In the genomic region with DNA sequence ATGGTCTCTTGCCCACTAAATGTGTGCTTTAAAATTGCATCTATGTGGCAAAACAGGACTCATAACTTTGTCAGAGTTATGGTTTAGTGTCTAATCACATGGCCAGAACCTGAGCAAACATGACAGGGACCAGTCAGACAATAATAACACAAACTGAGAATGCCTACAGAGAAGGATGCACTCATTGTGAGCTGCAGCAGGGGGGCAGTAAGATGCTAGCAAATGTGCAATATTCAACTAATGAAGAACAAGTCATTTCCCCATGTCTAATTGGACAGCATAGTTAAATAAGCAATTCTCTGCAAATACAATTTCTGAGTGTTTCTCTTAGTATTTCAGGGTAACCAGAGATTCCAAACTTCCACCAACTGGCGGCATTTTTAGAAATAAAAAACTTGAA, we compare ENCODE assay signal across 11 cellular contexts. TPM values are rescaled to one million over a fixed set of nuclear protein-coding genes. Genes with fewer than 3 reads are reported as not detected.
DNase-seq lines count a peak whose midpoint lies in the region; ATAC-seq and TF ChIP-seq lines count a peak whose summit lies in the region.
"Had no signal": no experiment of that assay in that cellular context is flagged by ENCODE, and none has a peak within 500 bp of the region (broad histone marks: within the 10 kb centered on the region; RNA-seq: fewer than 3 reads in every experiment).

No MANE protein-coding gene starts in this region.

- no peak for TF ChIP-seq POLR2A in testis (IDR thresholded peaks at IDR 0.05)

- no peaks in the 10 kb centered on the region for H3K9me3 Mint-ChIP-seq in CD4-positive, alpha-beta T cell
- H3K9me3 Mint-ChIP-seq: stimulated activated naive B cell treated with anti-CD40 and anti-IgM and Interleukin-4, amounts not matched to agents 10 μg/mL and 1 μg/mL and 100 μg/mL, for 72 hours had no signal

- DNase-seq in SIG-M5 treated with dmso at 0.1 percent for 504 hours (lab: John Stamatoyannopoulos, UW; ENCODE audit: unreplicated experiment) (peak; percentile 3), SIG-M5 (lab: John Stamatoyannopoulos, UW) (no peak), NAMALWA (ENCODE audit: low spot score) (peak; percentile 22), testis (peak; percentile 38), DMS79 treated with DMSO at 0.1 percent for 48 hours (lab: John Stamatoyannopoulos, UW) (no peak)
- DNase-seq in activated CD4-positive, CD25-positive, alpha-beta regulatory T cell (lab: John Stamatoyannopoulos, UW), result no peak
- DNase-seq in CD4-positive, alpha-beta T cell, result no peak
- DNase-seq: activated CD8-positive, alpha-beta memory T cell treated with anti-CD3 and anti-CD28 coated beads, Interleukin-2, amount 10 ng/mL, durations not matched to agents 7 days and 5 days; stimulated activated naive B cell treated with anti-CD40 and anti-IgM and Interleukin-4, amounts not matched to agents 10 μg/mL and 1 μg/mL and 100 μg/mL, for 72 hours had no signal

- no peak overlapping the region for H3K27ac Mint-ChIP-seq in CD4-positive, alpha-beta T cell
- H3K27ac Mint-ChIP-seq: activated CD8-positive, alpha-beta memory T cell treated with anti-CD3 and anti-CD28 coated beads, Interleukin-2, amount 10 ng/mL, durations not matched to agents 7 days and 5 days; stimulated activated naive B cell treated with anti-CD40 and anti-IgM and Interleukin-4, amounts not matched to agents 10 μg/mL and 1 μg/mL and 100 μg/mL, for 72 hours had no signal

- 90 to 100% methylated on average over 1 of the region's 1 CpG for WGBS in testis, 2 donors

- H3K4me3 Mint-ChIP-seq in CD4-positive, alpha-beta T cell, result no peak overlapping the region
- H3K4me3 Mint-ChIP-seq: activated CD8-positive, alpha-beta memory T cell treated with anti-CD3 and anti-CD28 coated beads, Interleukin-2, amount 10 ng/mL, durations not matched to agents 7 days and 5 days; stimulated activated naive B cell treated with anti-CD40 and anti-IgM and Interleukin-4, amounts not matched to agents 10 μg/mL and 1 μg/mL and 100 μg/mL, for 72 hours had no signal

- no peaks in the 10 kb centered on the region for H3K4me1 Mint-ChIP-seq in CD4-positive, alpha-beta T cell (ENCODE audit: low read depth)
- H3K4me1 Mint-ChIP-seq: activated CD8-positive, alpha-beta memory T cell treated with anti-CD3 and anti-CD28 coated beads, Interleukin-2, amount 10 ng/mL, durations not matched to agents 7 days and 5 days; stimulated activated naive B cell treated with anti-CD40 and anti-IgM and Interleukin-4, amounts not matched to agents 10 μg/mL and 1 μg/mL and 100 μg/mL, for 72 hours had no signal

- H3K9me3 ChIP-seq in testis, result no peaks in the 10 kb centered on the region
- no peaks in the 10 kb centered on the region for H3K9me3 ChIP-seq in CD4-positive, alpha-beta T cell (ENCODE audit: control insufficient read depth, low read length)

- CTCF ChIA-PET in CD4-positive, alpha-beta T cell (lab: Charles Lee), result no interaction called here

- no peak overlapping the region for H3K4me3 ChIP-seq in testis

- H3K36me3 Mint-ChIP-seq in CD4-positive, alpha-beta T cell (ENCODE audit: low read depth), result no peaks in the 10 kb centered on the region
- H3K36me3 Mint-ChIP-seq: activated CD8-positive, alpha-beta memory T cell treated with anti-CD3 and anti-CD28 coated beads, Interleukin-2, amount 10 ng/mL, durations not matched to agents 7 days and 5 days; stimulated activated naive B cell treated with anti-CD40 and anti-IgM and Interleukin-4, amounts not matched to agents 10 μg/mL and 1 μg/mL and 100 μg/mL, for 72 hours had no signal

- H3K27me3 Mint-ChIP-seq in CD4-positive, alpha-beta T cell, result no peaks in the 10 kb centered on the region
- H3K27me3 Mint-ChIP-seq: activated CD8-positive, alpha-beta memory T cell treated with anti-CD3 and anti-CD28 coated beads, Interleukin-2, amount 10 ng/mL, durations not matched to agents 7 days and 5 days; stimulated activated naive B cell treated with anti-CD40 and anti-IgM and Interleukin-4, amounts not matched to agents 10 μg/mL and 1 μg/mL and 100 μg/mL, for 72 hours had no signal

- intact Hi-C loops in testis (cut with DNase I; ENCODE audit: low total_unique reads), result no loop called here
- intact Hi-C loops in CD4-positive, alpha-beta T cell (cut with DNase I, micrococcal nuclease), result no loop called here

- no peaks in the 10 kb centered on the region for H3K4me1 ChIP-seq in testis
- H3K4me1 ChIP-seq: parathyroid adenoma had no signal

- POLR2A ChIA-PET in CD4-positive, alpha-beta T cell (lab: Charles Lee), result no interaction called here

- H3K27me3 ChIP-seq in testis, result no peaks in the 10 kb centered on the region
- H3K27me3 ChIP-seq in CD4-positive, alpha-beta T cell (ENCODE audit: control insufficient read depth, insufficient read depth, low read length), result no peaks in the 10 kb centered on the region

- TF ChIP-seq CTCF in testis (IDR thresholded peaks at IDR 0.05), result peak in 2 of 3 experiments; percentile 26 to 29
- no peak for TF ChIP-seq CTCF in CD4-positive, alpha-beta T cell (IDR thresholded peaks at IDR 0.05)

- no peaks in the 10 kb centered on the region for H3K36me3 ChIP-seq in testis (ENCODE audit: low read depth, missing control alignments)

- ATAC-seq in esophagus mucosa, result peak; percentile 63
- no peak for ATAC-seq in CD4-positive, alpha-beta T cell (ENCODE audit: poor library complexity)
- ATAC-seq: activated CD8-positive, alpha-beta memory T cell treated with anti-CD3 and anti-CD28 coated beads, Interleukin-2, amount 10 ng/mL, durations not matched to agents 7 days and 5 days; stimulated activated naive B cell treated with anti-CD40 and anti-IgM and Interleukin-4, amounts not matched to agents 10 μg/mL and 1 μg/mL and 100 μg/mL, for 72 hours had no signal

- no peak overlapping the region for H3K27ac ChIP-seq in testis
- H3K27ac ChIP-seq in CD4-positive, alpha-beta T cell (ENCODE audit: low read depth, low read length), result no peak overlapping the region
- H3K27ac ChIP-seq: parathyroid adenoma had no signal

RNA-seq across cellular contexts. Expression of gene SPAG17, which starts 30.8 kb away (rescaled TPM):
- total RNA-seq in esophagus mucosa (18.8 TPM), testis (10 to 100 TPM; 34.6 to 95.7 TPM)
- 38.7 TPM for polyA plus RNA-seq in testis (ENCODE audit: insufficient read depth, low read depth, low replicate concordance)
- total RNA-seq in CD4-positive, alpha-beta T cell, result not detected
- total RNA-seq: activated CD8-positive, alpha-beta memory T cell treated with anti-CD3 and anti-CD28 coated beads, Interleukin-2, amount 10 ng/mL, durations not matched to agents 7 days and 5 days had no signal

Comparison
In these comparisons a context has a peak if more than half of its experiments do, and no peak if none do; other contexts are left out.
1. DNase-seq: peak in SIG-M5 treated with dmso at 0.1 percent for 504 hours (single experiment), NAMALWA (single experiment) and testis (single experiment); none in SIG-M5 (single experiment), activated CD4-positive, CD25-positive, alpha-beta regulatory T cell (0 of 4), DMS79 treated with DMSO at 0.1 percent for 48 hours (single experiment) and CD4-positive, alpha-beta T cell (0 of 10).
2. RNA of gene SPAG17, which starts 30.8 kb away (total RNA-seq): 34.6 to 95.7 TPM in testis and 18.8 TPM in esophagus mucosa (single experiment); not detected in CD4-positive, alpha-beta T cell; every median in the first group is over 10 times any median in the second.